8 cellular contexts compared by ENCODE assay signal in genomic region chr3:115814778-115815380, GRCh38.
DNase-seq lines count a peak whose midpoint lies in the region; ATAC-seq, FAIRE-seq and TF ChIP-seq lines count a peak whose summit lies in the region.

No MANE protein-coding gene starts in this region.

- no peak overlapping the region for H3K23ac ChIP-seq in trophoblast cell (ENCODE audit: low read length)

- H3K4me2 ChIP-seq in trophoblast cell (ENCODE audit: low read length), result no peak overlapping the region

- H3K4me1 Mint-ChIP-seq in activated naive CD4-positive, alpha-beta T cell treated with anti-CD3 and anti-CD28 coated beads for 36 hours (ENCODE audit: low read depth), result no peaks in the 10 kb centered on the region

- H3K27ac Mint-ChIP-seq in activated naive CD4-positive, alpha-beta T cell treated with anti-CD3 and anti-CD28 coated beads for 36 hours, result no peak overlapping the region

- no peak overlapping the region for H3K4me3 Mint-ChIP-seq in activated naive CD4-positive, alpha-beta T cell treated with anti-CD3 and anti-CD28 coated beads for 36 hours

- H2BK12ac ChIP-seq in trophoblast cell (ENCODE audit: low read length), result no peak overlapping the region

- H3K9me3 ChIP-seq in trophoblast cell (ENCODE audit: insufficient read depth, low read depth, low read length), result no peaks in the 10 kb centered on the region

- no peaks in the 10 kb centered on the region for H3K9me3 Mint-ChIP-seq in activated naive CD4-positive, alpha-beta T cell treated with anti-CD3 and anti-CD28 coated beads for 36 hours

- H3K36me3 ChIP-seq in trophoblast cell (ENCODE audit: control insufficient read depth in 1 of 2, insufficient read depth in 2 of 2, low read length in 2 of 2), result no peaks in the 10 kb centered on the region

- TF ChIP-seq CTCF in AG09319 (IDR thresholded peaks at IDR 0.05; ENCODE audit: low read depth, low read length), result peak; percentile 86

- H3K18ac ChIP-seq in trophoblast cell (ENCODE audit: low read length), result no peak overlapping the region

- H2BK5ac ChIP-seq in trophoblast cell (ENCODE audit: low read depth, low read length, poor library complexity), result no peak overlapping the region

- no peaks in the 10 kb centered on the region for H3K4me1 ChIP-seq in trophoblast cell (ENCODE audit: control insufficient read depth in 1 of 2, insufficient read depth in 2 of 2, low read length in 2 of 2)

- no peaks in the 10 kb centered on the region for H3K27me3 ChIP-seq in trophoblast cell (ENCODE audit: insufficient read depth, low read length)

- no peak overlapping the region for H2AK5ac ChIP-seq in trophoblast cell (ENCODE audit: low read length)

- no peak overlapping the region for H4K8ac ChIP-seq in trophoblast cell (ENCODE audit: low read depth, low read length)

- ATAC-seq in GM18517 (IDR thresholded peaks at IDR 0.05; ENCODE audit: unreplicated experiment), result peak; percentile 65

- H3K79me1 ChIP-seq in trophoblast cell (ENCODE audit: low read length), result no peaks in the 10 kb centered on the region

- H4K91ac ChIP-seq in trophoblast cell (ENCODE audit: low read depth, low read length), result no peak overlapping the region

- H3K36me3 Mint-ChIP-seq in activated naive CD4-positive, alpha-beta T cell treated with anti-CD3 and anti-CD28 coated beads for 36 hours (ENCODE audit: low read depth), result no peaks in the 10 kb centered on the region

- DNase-seq in AG09319 (ENCODE audit: extremely low read depth, low read depth) (no peak), KG1 (lab: John Stamatoyannopoulos, UW) (peak; percentile 30), SK-N-DZ (ENCODE audit: low spot score) (peak; percentile 79), glomerular visceral epithelial cell (ENCODE audit: extremely low spot score) (peak; percentile 79), trophoblast cell (peak; percentile 65 to 92), urothelium cell line (ENCODE audit: low spot score) (peak; percentile 68)
- peak; percentile 82 for DNase-seq in activated naive CD4-positive, alpha-beta T cell treated with anti-CD3 and anti-CD28 coated beads for 36 hours

- H2AFZ ChIP-seq in trophoblast cell (ENCODE audit: insufficient read depth, low read length, poor library complexity), result no peak overlapping the region

- no peak overlapping the region for H4K12ac ChIP-seq in trophoblast cell (ENCODE audit: low read depth, low read length)

- H3K27me3 Mint-ChIP-seq in activated naive CD4-positive, alpha-beta T cell treated with anti-CD3 and anti-CD28 coated beads for 36 hours (ENCODE audit: low read depth), result no peaks in the 10 kb centered on the region

- WGBS in trophoblast cell (ENCODE audit: extremely low coverage, insufficient coverage, insufficient read length), result no CpG with 5 or more reads among the region's 8 CpGs

- H3K79me2 ChIP-seq in trophoblast cell (ENCODE audit: control insufficient read depth, insufficient read depth, low read length, poor library complexity), result no peaks in the 10 kb centered on the region

- no peak overlapping the region for H3K4me3 ChIP-seq in trophoblast cell (ENCODE audit: low read depth, low read length)

- no peak overlapping the region for H3K4ac ChIP-seq in trophoblast cell (ENCODE audit: low read depth, low read length)

- intact Hi-C loops in activated naive CD4-positive, alpha-beta T cell treated with anti-CD3 and anti-CD28 coated beads for 36 hours (cut with micrococcal nuclease), result loop anchor here (1.0 to 10.0 kb wide), 7 partner anchors 31 to 1453 kb away; no protein-coding TSS in a partner anchor

- no peak overlapping the region for H3K9ac ChIP-seq in trophoblast cell (ENCODE audit: low read length)

- H3K27ac ChIP-seq in trophoblast cell (ENCODE audit: low read depth, low read length), result no peak overlapping the region

- FAIRE-seq in urothelium cell line (lab: Jason Lieb, UNC), result no peak

- no peak overlapping the region for H3K14ac ChIP-seq in trophoblast cell (ENCODE audit: low read length)

- H2BK120ac ChIP-seq in trophoblast cell (ENCODE audit: insufficient read depth, low read length, poor library complexity), result no peak overlapping the region

- CTCF ChIA-PET in activated naive CD4-positive, alpha-beta T cell treated with anti-CD3 and anti-CD28 coated beads for 36 hours (lab: Charles Lee), result interaction anchor here (0.6 to 1.4 kb wide), 17 partner anchors 8 to 986 kb away, joined by 3 to 11 read pairs (median 4); no protein-coding TSS in a partner anchor
